ENCODE assay signal across 8 cellular contexts in the genomic region with DNA sequence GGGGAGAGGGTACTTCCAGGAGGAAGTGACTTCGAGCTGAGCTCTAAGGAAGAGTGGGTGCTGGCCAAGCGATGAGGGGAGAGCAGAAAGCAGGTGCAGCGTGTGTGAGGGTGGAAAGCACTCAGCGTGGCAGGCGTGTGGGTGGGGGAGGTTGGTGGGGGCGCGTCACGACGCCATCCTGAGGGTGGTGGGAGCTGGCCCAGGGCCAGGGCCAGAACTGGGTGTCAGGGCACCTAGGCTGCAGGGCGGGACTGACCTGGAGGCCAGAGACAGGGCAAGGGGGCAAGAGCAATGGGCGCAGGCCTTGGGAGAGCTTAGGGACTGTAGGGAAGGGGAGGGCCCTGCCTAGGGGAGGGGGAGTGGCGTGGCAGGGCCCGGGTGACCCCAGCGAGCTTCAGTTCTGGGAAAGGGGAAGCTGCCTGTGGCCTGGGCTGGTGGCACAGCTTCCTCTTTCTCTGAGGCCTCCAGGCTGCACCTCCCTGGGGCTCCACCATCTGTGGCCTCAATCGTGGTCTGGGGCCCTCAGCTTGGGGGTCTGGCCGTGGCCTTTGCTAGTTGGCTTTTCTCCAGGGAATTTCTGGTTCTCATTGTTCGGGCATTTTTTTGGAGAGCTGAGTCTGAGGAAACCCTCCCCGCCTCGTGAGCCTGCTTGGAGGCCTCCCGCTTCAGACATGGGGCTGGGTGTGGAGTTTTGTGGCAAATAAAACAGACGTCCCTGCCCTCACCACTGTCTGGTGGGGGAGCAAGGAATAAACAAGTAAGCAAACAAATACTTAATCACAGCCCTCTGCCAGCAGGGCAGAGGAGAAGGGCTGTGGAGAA. TPM values are rescaled to one million over a fixed set of nuclear protein-coding genes. Genes with fewer than 3 reads are reported as not detected.
DNase-seq lines count a peak whose midpoint lies in the region; ATAC-seq lines count a peak whose summit lies in the region.

No MANE protein-coding gene starts in this region.

- H3K36me3 Mint-ChIP-seq in CD4-positive, CD25-positive, alpha-beta regulatory T cell = no peaks in the 10 kb centered on the region

- ATAC-seq in CD4-positive, CD25-positive, alpha-beta regulatory T cell (ENCODE audit: low read depth in 2 of 2) = peak; percentile 37 to 48
- peak; percentile 43 for ATAC-seq in GM19395 (IDR thresholded peaks at IDR 0.05; ENCODE audit: unreplicated experiment)

- peaks cover 21% of the 10 kb centered on the region; the same call in 1 of the 2 replicates for H4K20me1 ChIP-seq in Karpas-422 (ENCODE audit: insufficient read depth, low read depth, low read length)

- H3K27me3 ChIP-seq in CD4-positive, CD25-positive, alpha-beta regulatory T cell (ENCODE audit: control insufficient read depth, insufficient read depth, low read length) = no peaks in the 10 kb centered on the region
- H3K27me3 ChIP-seq in Karpas-422 (ENCODE audit: low read length) = no peaks in the 10 kb centered on the region

- H3K4me1 Mint-ChIP-seq in CD4-positive, CD25-positive, alpha-beta regulatory T cell = peaks cover 0 to 73% (median 38%) of the 10 kb centered on the region in 4 donors

- H3K27ac Mint-ChIP-seq in CD4-positive, CD25-positive, alpha-beta regulatory T cell = peak overlapping the region; percentile 82 to 86 (median 83)

- peaks cover 4% of the 10 kb centered on the region for H3K36me3 ChIP-seq in CD4-positive, CD25-positive, alpha-beta regulatory T cell (ENCODE audit: control insufficient read depth, insufficient read depth, low read length)
- H3K36me3 ChIP-seq in Karpas-422 (ENCODE audit: insufficient read depth, low read length) = no peaks in the 10 kb centered on the region

- H3K9ac ChIP-seq in Karpas-422 (ENCODE audit: low read length) = peak overlapping the region; percentile 98

- peak in 1 of 3 donors; percentile 29 for DNase-seq in CD4-positive, CD25-positive, alpha-beta regulatory T cell
- peak; percentile 95 for DNase-seq in Karpas-422
- peak in 30 of 56 donors; percentile 16 to 62 (median 34) for DNase-seq in amygdala (lab: John Stamatoyannopoulos, UW)
- DNase-seq in midbrain (lab: John Stamatoyannopoulos, UW) = peak; percentile 24
- no peak for DNase-seq in NCI-H2196 (lab: John Stamatoyannopoulos, UW; ENCODE audit: unreplicated experiment)
- no peak for DNase-seq in NCI-H1694 treated with DMSO at 0.1 percent for 48 hours (lab: John Stamatoyannopoulos, UW)
- DNase-seq in HPDE6-E6E7 (ENCODE audit: extremely low spot score) = no peak

- H3K27me3 Mint-ChIP-seq in CD4-positive, CD25-positive, alpha-beta regulatory T cell = no peaks in the 10 kb centered on the region

- H3K27ac ChIP-seq in CD4-positive, CD25-positive, alpha-beta regulatory T cell (ENCODE audit: insufficient read depth, low read length, poor library complexity, severe bottlenecking) = peak overlapping the region; percentile 19
- H3K27ac ChIP-seq in Karpas-422 (ENCODE audit: low read length) = peak overlapping the region; percentile 97

- peaks cover 96% of the 10 kb centered on the region for H3K79me2 ChIP-seq in Karpas-422 (ENCODE audit: low read length)

- H3K9me2 ChIP-seq in Karpas-422 (replicated peaks; ENCODE audit: insufficient read depth, low read length) = no peaks in the 10 kb centered on the region

- no peaks in the 10 kb centered on the region for H3K9me3 Mint-ChIP-seq in CD4-positive, CD25-positive, alpha-beta regulatory T cell

- peaks cover 42% of the 10 kb centered on the region for H3K4me1 ChIP-seq in CD4-positive, CD25-positive, alpha-beta regulatory T cell (ENCODE audit: control insufficient read depth, insufficient read depth, low read length, poor library complexity, severe bottlenecking)
- H3K4me1 ChIP-seq in Karpas-422 (ENCODE audit: low read length) = peaks cover 100% of the 10 kb centered on the region

- H3K4me2 ChIP-seq in Karpas-422 (ENCODE audit: low read depth, low read length, poor library complexity, severe bottlenecking) = peak overlapping the region; percentile 72

- peak overlapping the region; percentile 27 to 58 (median 38) for H3K4me3 Mint-ChIP-seq in CD4-positive, CD25-positive, alpha-beta regulatory T cell

- H3K4me3 ChIP-seq in CD4-positive, CD25-positive, alpha-beta regulatory T cell (ENCODE audit: low read depth, low read length) = no peak overlapping the region
- peak overlapping the region; percentile 97 for H3K4me3 ChIP-seq in Karpas-422 (ENCODE audit: low read length)

- H3K9me3 ChIP-seq in CD4-positive, CD25-positive, alpha-beta regulatory T cell (ENCODE audit: control insufficient read depth in 2 of 2, low read length in 2 of 2) = no peaks in the 10 kb centered on the region
- H3K9me3 ChIP-seq in Karpas-422 (ENCODE audit: low read length) = no peaks in the 10 kb centered on the region

- H2AFZ ChIP-seq in Karpas-422 (ENCODE audit: low read length) = no peak overlapping the region

RNA-seq across cellular contexts. Expression of a gene that starts 8.9 kb away (rescaled TPM):
- 117 TPM for total RNA-seq in CD4-positive, CD25-positive, alpha-beta regulatory T cell
- polyA plus RNA-seq in CD4-positive, CD25-positive, alpha-beta regulatory T cell = 1 to 10 TPM; 2.0 to 3.3 (median 2.9) TPM
- total RNA-seq in Karpas-422 (2014; rRNA removed; shearing (Covaris generic); ENCODE audit: low replicate concordance) = 21.7 and 54.2 TPM in 2 replicates

Comparison
In these comparisons a context has a peak if more than half of its experiments do, and no peak if none do; other contexts are left out.
1. DNase-seq: peak in Karpas-422 (single experiment), amygdala (30 of 56) and midbrain (single experiment); none in NCI-H2196 (single experiment), NCI-H1694 treated with DMSO at 0.1 percent for 48 hours (single experiment) and HPDE6-E6E7 (single experiment).